In the genomic region with DNA sequence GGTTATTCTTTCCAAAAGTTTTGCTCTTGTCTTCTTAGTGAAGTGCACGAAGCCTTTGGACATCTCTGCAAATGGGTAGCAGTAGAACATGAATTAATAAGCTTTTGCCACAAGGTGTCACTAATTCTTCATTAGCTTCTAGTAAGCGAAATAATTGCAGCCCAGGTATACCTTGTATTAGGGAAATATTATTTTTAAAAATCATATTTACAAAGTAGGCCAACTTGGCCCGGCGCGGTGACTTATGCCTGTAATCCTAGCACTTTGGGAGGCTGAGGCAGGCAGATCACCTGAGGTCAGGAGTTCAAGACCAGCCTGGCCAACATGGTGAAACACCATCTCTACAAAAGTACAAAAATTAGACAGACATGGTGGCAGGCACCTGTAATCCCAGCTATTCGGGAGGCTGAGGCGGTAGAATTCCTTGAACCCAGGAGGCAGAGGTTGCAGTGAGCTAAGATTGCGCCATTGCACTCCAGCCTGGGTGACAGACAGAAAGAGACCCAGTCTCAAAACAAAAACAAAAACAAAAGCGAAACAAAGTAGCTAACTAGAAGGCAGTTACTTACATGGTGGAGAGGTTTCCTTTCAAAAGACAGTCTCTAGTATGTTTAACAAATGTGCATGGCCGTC, we compare ENCODE assay signal across 9 cellular contexts. TPM values are rescaled to one million over a fixed set of nuclear protein-coding genes. Genes with fewer than 3 reads are reported as not detected.
DNase-seq lines count a peak whose midpoint lies in the region; ATAC-seq and TF ChIP-seq lines count a peak whose summit lies in the region.
"Had no signal": no experiment of that assay in that cellular context is flagged by ENCODE, and none has a peak within 500 bp of the region (broad histone marks: within the 10 kb centered on the region; RNA-seq: fewer than 3 reads in every experiment).

No MANE protein-coding gene starts in this region.

- H3K27ac Mint-ChIP-seq in CD8-positive, alpha-beta memory T cell = peak overlapping the region; percentile 49 to 92 (median 84)
- peak overlapping the region; percentile 14 for H3K27ac Mint-ChIP-seq in activated CD4-positive, alpha-beta memory T cell treated with anti-CD3 and anti-CD28 coated beads for 36 hours
- H3K27ac Mint-ChIP-seq in activated T-helper 2 cell treated with anti-CD3 and anti-CD28 coated beads, Interferon-gamma antibody, Interleukin-2, Interleukin-4, amounts not matched to agents 10 μg/mL and 5 μg/mL and 100 μg/mL, durations not matched to agents 14 hours and 24 hours and 36 hours = no peak overlapping the region

- H3K79me2 ChIP-seq in Karpas-422 (ENCODE audit: low read length) = no peaks in the 10 kb centered on the region

- H3K27me3 ChIP-seq in CD8-positive, alpha-beta memory T cell (ENCODE audit: insufficient read depth, low read length, poor library complexity, severe bottlenecking) = no peaks in the 10 kb centered on the region
- H3K27me3 ChIP-seq in Karpas-422 (ENCODE audit: low read length) (no peaks in the 10 kb centered on the region), tibial nerve (no peaks in the 10 kb centered on the region)
- H3K27me3 ChIP-seq: SJSA1 had no signal

- no peaks in the 10 kb centered on the region for H3K36me3 ChIP-seq in CD8-positive, alpha-beta memory T cell (ENCODE audit: insufficient read depth, low read length)
- no peaks in the 10 kb centered on the region for H3K36me3 ChIP-seq in Karpas-422 (ENCODE audit: insufficient read depth, low read length)
- H3K36me3 ChIP-seq in tibial nerve = peaks cover 0 to 9% (median 0%) of the 10 kb centered on the region in 3 donors
- H3K36me3 ChIP-seq: SJSA1 had no signal

- H3K9ac ChIP-seq in Karpas-422 (ENCODE audit: low read length) = no peak overlapping the region

- H3K27me3 Mint-ChIP-seq in CD8-positive, alpha-beta memory T cell = no peaks in the 10 kb centered on the region
- H3K27me3 Mint-ChIP-seq in activated CD4-positive, alpha-beta memory T cell treated with anti-CD3 and anti-CD28 coated beads for 36 hours = no peaks in the 10 kb centered on the region
- no peaks in the 10 kb centered on the region for H3K27me3 Mint-ChIP-seq in activated T-helper 2 cell treated with anti-CD3 and anti-CD28 coated beads, Interferon-gamma antibody, Interleukin-2, Interleukin-4, amounts not matched to agents 10 μg/mL and 5 μg/mL and 100 μg/mL, durations not matched to agents 14 hours and 24 hours and 36 hours (ENCODE audit: low read depth)

- DNase-seq in CD8-positive, alpha-beta memory T cell = peak in 3 of 5 donors; percentile 48 to 53 (median 48)
- DNase-seq in GM19238 (ENCODE audit: insufficient read length, low spot score) (peak; percentile 10), Karpas-422 (peak; percentile 86), left ventricle myocardium superior (no peak), tibial nerve (ENCODE audit: low spot score in 2 of 2) (no peak)
- DNase-seq in activated CD4-positive, alpha-beta memory T cell treated with anti-CD3 and anti-CD28 coated beads for 36 hours = peak; percentile 23
- DNase-seq in activated T-helper 2 cell treated with anti-CD3 and anti-CD28 coated beads, Interferon-gamma antibody, Interleukin-2, Interleukin-4, amounts not matched to agents 10 μg/mL and 5 μg/mL and 100 μg/mL, durations not matched to agents 14 hours and 24 hours and 36 hours (ENCODE audit: low spot score) = no peak
- no peak for DNase-seq in stimulated activated CD4-positive, alpha-beta T cell treated with anti-CD3 and anti-CD28 coated beads, Interleukin-2, amount 100 ng/mL, for 24 hours

- no peaks in the 10 kb centered on the region for H3K9me3 Mint-ChIP-seq in CD8-positive, alpha-beta memory T cell
- no peaks in the 10 kb centered on the region for H3K9me3 Mint-ChIP-seq in activated CD4-positive, alpha-beta memory T cell treated with anti-CD3 and anti-CD28 coated beads for 36 hours
- no peaks in the 10 kb centered on the region for H3K9me3 Mint-ChIP-seq in activated T-helper 2 cell treated with anti-CD3 and anti-CD28 coated beads, Interferon-gamma antibody, Interleukin-2, Interleukin-4, amounts not matched to agents 10 μg/mL and 5 μg/mL and 100 μg/mL, durations not matched to agents 14 hours and 24 hours and 36 hours

- no peaks in the 10 kb centered on the region for H3K9me2 ChIP-seq in Karpas-422 (replicated peaks; ENCODE audit: insufficient read depth, low read length)

- TF ChIP-seq EP300 in tibial nerve (IDR thresholded peaks at IDR 0.05) = no peak

- peak; percentile 45 for ATAC-seq in left ventricle myocardium superior

- peak overlapping the region; percentile 47 to 92 (median 81) for H3K4me3 Mint-ChIP-seq in CD8-positive, alpha-beta memory T cell
- peak overlapping the region; percentile 42 for H3K4me3 Mint-ChIP-seq in activated CD4-positive, alpha-beta memory T cell treated with anti-CD3 and anti-CD28 coated beads for 36 hours
- no peak overlapping the region for H3K4me3 Mint-ChIP-seq in activated T-helper 2 cell treated with anti-CD3 and anti-CD28 coated beads, Interferon-gamma antibody, Interleukin-2, Interleukin-4, amounts not matched to agents 10 μg/mL and 5 μg/mL and 100 μg/mL, durations not matched to agents 14 hours and 24 hours and 36 hours (ENCODE audit: low read depth)

- POLR2A ChIA-PET in CD8-positive, alpha-beta memory T cell (lab: Charles Lee) = interaction anchor here (0.6 to 2.5 kb wide), 16 partner anchors 8 to 286 kb away, joined by 3 to 19 read pairs (median 6); a partner anchor contains a TSS
- POLR2A ChIA-PET in activated CD4-positive, alpha-beta memory T cell treated with anti-CD3 and anti-CD28 coated beads for 36 hours (lab: Charles Lee) = interaction anchor here (0.7 to 1.7 kb wide), 7 partner anchors 9 to 99 kb away, joined by 3 to 6 read pairs (median 3); a partner anchor contains a TSS

- peak in 3 of 5 experiments; percentile 35 to 55 (median 49) for TF ChIP-seq CTCF in tibial nerve (IDR thresholded peaks at IDR 0.05)

- no peaks in the 10 kb centered on the region for H4K20me1 ChIP-seq in Karpas-422 (ENCODE audit: insufficient read depth, low read depth, low read length)

- CTCF ChIA-PET in CD8-positive, alpha-beta memory T cell (lab: Charles Lee) = interaction anchor here (0.7 to 19.2 kb wide), 31 partner anchors 9 to 335 kb away, joined by 3 to 261 read pairs (median 4); a partner anchor contains a TSS
- CTCF ChIA-PET in activated CD4-positive, alpha-beta memory T cell treated with anti-CD3 and anti-CD28 coated beads for 36 hours (lab: Charles Lee) = interaction anchor here (0.7 to 18.5 kb wide), 34 partner anchors 9 to 795 kb away, joined by 3 to 498 read pairs (median 5); a partner anchor contains a TSS

- peak overlapping the region; percentile 10 for H3K4me2 ChIP-seq in Karpas-422 (ENCODE audit: low read depth, low read length, poor library complexity, severe bottlenecking)

- intact Hi-C loops in activated CD4-positive, alpha-beta memory T cell treated with anti-CD3 and anti-CD28 coated beads for 36 hours (cut with micrococcal nuclease) = loop anchor here (1.0 to 5.0 kb wide), 3 partner anchors 34 to 126 kb away; a partner anchor contains a TSS
- intact Hi-C loops in left ventricle myocardium superior (cut with micrococcal nuclease) = loop anchor here (2.0 to 10.0 kb wide), 2 partner anchors 96 to 126 kb away; no protein-coding TSS in a partner anchor
- intact Hi-C loops in activated T-helper 2 cell treated with anti-CD3 and anti-CD28 coated beads, Interferon-gamma antibody, Interleukin-2, Interleukin-4, amounts not matched to agents 10 μg/mL and 5 μg/mL and 100 μg/mL, durations not matched to agents 14 hours and 24 hours and 36 hours (cut with micrococcal nuclease) = loop anchor here (1.0 kb wide), 3 partner anchors 8 to 126 kb away; a partner anchor contains a TSS

- H3K36me3 Mint-ChIP-seq in CD8-positive, alpha-beta memory T cell = peaks cover 0 to 12% (median 1%) of the 10 kb centered on the region in 3 donors
- H3K36me3 Mint-ChIP-seq in activated CD4-positive, alpha-beta memory T cell treated with anti-CD3 and anti-CD28 coated beads for 36 hours = no peaks in the 10 kb centered on the region
- peaks cover 3% of the 10 kb centered on the region for H3K36me3 Mint-ChIP-seq in activated T-helper 2 cell treated with anti-CD3 and anti-CD28 coated beads, Interferon-gamma antibody, Interleukin-2, Interleukin-4, amounts not matched to agents 10 μg/mL and 5 μg/mL and 100 μg/mL, durations not matched to agents 14 hours and 24 hours and 36 hours (ENCODE audit: low read depth)

- H3K4me1 Mint-ChIP-seq in CD8-positive, alpha-beta memory T cell = peaks cover 35 to 50% (median 50%) of the 10 kb centered on the region in 3 donors
- peaks cover 35% of the 10 kb centered on the region for H3K4me1 Mint-ChIP-seq in activated CD4-positive, alpha-beta memory T cell treated with anti-CD3 and anti-CD28 coated beads for 36 hours (ENCODE audit: low read depth)
- peaks cover 35% of the 10 kb centered on the region for H3K4me1 Mint-ChIP-seq in activated T-helper 2 cell treated with anti-CD3 and anti-CD28 coated beads, Interferon-gamma antibody, Interleukin-2, Interleukin-4, amounts not matched to agents 10 μg/mL and 5 μg/mL and 100 μg/mL, durations not matched to agents 14 hours and 24 hours and 36 hours (ENCODE audit: low read depth)

- H3K27ac ChIP-seq in CD8-positive, alpha-beta memory T cell (ENCODE audit: low read depth, low read length) = no peak overlapping the region
- no peak overlapping the region for H3K27ac ChIP-seq in Karpas-422 (ENCODE audit: low read length)
- H3K27ac ChIP-seq in tibial nerve = no peak overlapping the region
- H3K27ac ChIP-seq: SJSA1 had no signal

- WGBS in tibial nerve, 2 donors = 81 to 86% methylated on average over 10 of the region's 10 CpGs

- H2AFZ ChIP-seq in Karpas-422 (ENCODE audit: low read length) = no peak overlapping the region

- H3K9me3 ChIP-seq in CD8-positive, alpha-beta memory T cell (ENCODE audit: low read length) = no peaks in the 10 kb centered on the region
- H3K9me3 ChIP-seq in Karpas-422 (ENCODE audit: low read length) (no peaks in the 10 kb centered on the region), tibial nerve (no peaks in the 10 kb centered on the region)
- H3K9me3 ChIP-seq: SJSA1 had no signal

- TF ChIP-seq POLR2A in tibial nerve (IDR thresholded peaks at IDR 0.05) = no peak

- peak overlapping the region; percentile 44 for H3K4me3 ChIP-seq in CD8-positive, alpha-beta memory T cell (ENCODE audit: low read length)
- H3K4me3 ChIP-seq in Karpas-422 (ENCODE audit: low read length) (no peak overlapping the region), tibial nerve (no peak overlapping the region)
- H3K4me3 ChIP-seq: SJSA1 had no signal

- peaks cover 20% of the 10 kb centered on the region for H3K4me1 ChIP-seq in CD8-positive, alpha-beta memory T cell (ENCODE audit: insufficient read depth, low read length)
- H3K4me1 ChIP-seq in Karpas-422 (ENCODE audit: low read length) = peaks cover 14% of the 10 kb centered on the region
- H3K4me1 ChIP-seq in tibial nerve = no peaks in the 10 kb centered on the region

RNA-seq across cellular contexts. Expression of a gene that starts 8.8 kb away (rescaled TPM):
- 1 to 10 TPM; 4.2 to 4.4 TPM for total RNA-seq in CD8-positive, alpha-beta memory T cell
- polyA plus RNA-seq in CD8-positive, alpha-beta memory T cell = 3.3 TPM
- total RNA-seq in Karpas-422 (2014; rRNA removed; shearing (Covaris generic); ENCODE audit: low replicate concordance) = 2.1 and 3.3 TPM in 2 replicates
- 1 to 10 TPM; 6.1 to 6.8 TPM for total RNA-seq in activated CD4-positive, alpha-beta memory T cell treated with anti-CD3 and anti-CD28 coated beads for 36 hours
- 12.1 TPM for total RNA-seq in left ventricle myocardium superior
- 10 to 100 TPM in 3 of 4 donors, 1 to 10 TPM in 1; 8.2 to 11.6 (median 11.0) TPM for total RNA-seq in tibial nerve
- 4.9 and 5.1 TPM in 2 replicates for total RNA-seq in activated T-helper 2 cell treated with anti-CD3 and anti-CD28 coated beads, Interferon-gamma antibody, Interleukin-2, Interleukin-4, amounts not matched to agents 10 μg/mL and 5 μg/mL and 100 μg/mL, durations not matched to agents 14 hours and 24 hours and 36 hours

RNA-seq across cellular contexts. Expression of a gene that starts 36.0 kb away (rescaled TPM):
- total RNA-seq in CD8-positive, alpha-beta memory T cell = 100 to 1,000 TPM; 140 to 145 TPM
- polyA plus RNA-seq in CD8-positive, alpha-beta memory T cell = 193 TPM
- total RNA-seq in Karpas-422 (2014; rRNA removed; shearing (Covaris generic); ENCODE audit: low replicate concordance) = 16.2 and 16.5 TPM in 2 replicates
- total RNA-seq in activated CD4-positive, alpha-beta memory T cell treated with anti-CD3 and anti-CD28 coated beads for 36 hours = 10 to 100 TPM; 40.1 to 41.6 TPM
- total RNA-seq in left ventricle myocardium superior (2.1 TPM), tibial nerve (1 to 10 TPM; 2.7 to 9.8 (median 4.6) TPM)
- total RNA-seq in activated T-helper 2 cell treated with anti-CD3 and anti-CD28 coated beads, Interferon-gamma antibody, Interleukin-2, Interleukin-4, amounts not matched to agents 10 μg/mL and 5 μg/mL and 100 μg/mL, durations not matched to agents 14 hours and 24 hours and 36 hours = 34.3 and 38.1 TPM in 2 replicates

Comparison
In these comparisons a context has a peak if more than half of its experiments do, and no peak if none do; other contexts are left out.
1. DNase-seq: peak in CD8-positive, alpha-beta memory T cell (3 of 5), GM19238 (single experiment), Karpas-422 (single experiment) and activated CD4-positive, alpha-beta memory T cell treated with anti-CD3 and anti-CD28 coated beads for 36 hours (single experiment); none in left ventricle myocardium superior (single experiment), tibial nerve (0 of 2), activated T-helper 2 cell treated with anti-CD3 and anti-CD28 coated beads, Interferon-gamma antibody, Interleukin-2, Interleukin-4, amounts not matched to agents 10 μg/mL and 5 μg/mL and 100 μg/mL, durations not matched to agents 14 hours and 24 hours and 36 hours (single experiment) and stimulated activated CD4-positive, alpha-beta T cell treated with anti-CD3 and anti-CD28 coated beads, Interleukin-2, amount 100 ng/mL, for 24 hours (0 of 2).